ENCODE assay signal across 19 cellular contexts in genomic region chr2:134310450-134311079, GRCh38. TPM values are rescaled to one million over a fixed set of nuclear protein-coding genes. Genes with fewer than 3 reads are reported as not detected.
DNase-seq lines count a peak whose midpoint lies in the region; ATAC-seq and TF ChIP-seq lines count a peak whose summit lies in the region.
"Had no signal": no experiment of that assay in that cellular context is flagged by ENCODE, and none has a peak within 500 bp of the region (broad histone marks: within the 10 kb centered on the region; RNA-seq: fewer than 3 reads in every experiment).

No MANE protein-coding gene starts in this region.

- POLR2A ChIA-PET in CD4-positive, alpha-beta memory T cell (lab: Charles Lee; ENCODE audit: partially characterized antibody) = interaction anchor here (1.0 to 1.2 kb wide), 2 partner anchors 24 to 49 kb away, joined by 3 read pairs; no protein-coding TSS in a partner anchor

- TF ChIP-seq CTCF in Loucy (conservative IDR thresholded peaks at IDR 0.05; ENCODE audit: low read length) = no peak
- no peak for TF ChIP-seq CTCF in omental fat pad (IDR thresholded peaks at IDR 0.05)

- peaks cover 68% of the 10 kb centered on the region for H3K79me2 ChIP-seq in Loucy (ENCODE audit: insufficient read depth, low read length)

- H3K9me3 Mint-ChIP-seq in CD4-positive, alpha-beta memory T cell = peaks cover 0 to 4% (median under 1%) of the 10 kb centered on the region in 8 donors

- no peaks in the 10 kb centered on the region for H3K9me3 ChIP-seq in CD4-positive, alpha-beta memory T cell (ENCODE audit: control insufficient read depth in 1 of 2, low read length in 2 of 2)
- H3K9me3 ChIP-seq in Loucy (ENCODE audit: insufficient read depth, low read depth, low read length) = no peaks in the 10 kb centered on the region; the same call in 1 of the 2 replicates
- H3K9me3 ChIP-seq: esophagus muscularis mucosa had no signal

- no peak overlapping the region for H3K27ac ChIP-seq in CD4-positive, alpha-beta memory T cell (ENCODE audit: low read depth, low read length)
- H3K27ac ChIP-seq: esophagus muscularis mucosa had no signal

- no peaks in the 10 kb centered on the region for H3K27me3 Mint-ChIP-seq in CD4-positive, alpha-beta memory T cell
- H3K27me3 Mint-ChIP-seq: central memory CD8-positive, alpha-beta T cell had no signal

- H3F3A ChIP-seq in Loucy (ENCODE audit: low read depth) = no peaks in the 10 kb centered on the region

- H3K4me3 Mint-ChIP-seq in CD4-positive, alpha-beta memory T cell = peak overlapping the region in 3 of 8 donors; percentile 7 to 31 (median 13)
- H3K4me3 Mint-ChIP-seq: central memory CD8-positive, alpha-beta T cell had no signal

- H3K4me1 ChIP-seq in CD4-positive, alpha-beta memory T cell (ENCODE audit: insufficient read depth, low read length) = peaks cover 45% of the 10 kb centered on the region
- peaks cover 47% of the 10 kb centered on the region for H3K4me1 ChIP-seq in Loucy (ENCODE audit: insufficient read depth, low read length, poor library complexity, severe bottlenecking)

- ATAC-seq in omental fat pad (ENCODE audit: low FRiP score) = no peak
- ATAC-seq: HCT116, sciatic nerve had no signal

- no peak overlapping the region for H3K4me3 ChIP-seq in CD4-positive, alpha-beta memory T cell (ENCODE audit: low read length in 2 of 2)
- H3K4me3 ChIP-seq in Loucy (ENCODE audit: low read length, poor library complexity, severe bottlenecking) = peak overlapping the region; percentile 15
- H3K4me3 ChIP-seq: esophagus muscularis mucosa had no signal

- H2AFZ ChIP-seq in Loucy (ENCODE audit: low read length) = no peak overlapping the region

- no peak overlapping the region for H3K9ac ChIP-seq in Loucy (ENCODE audit: low read depth, low read length, poor library complexity, severe bottlenecking)

- CTCF ChIA-PET in CD4-positive, alpha-beta memory T cell (lab: Charles Lee; ENCODE audit: partially characterized antibody) = interaction anchor here (1.1 to 1.7 kb wide), 2 partner anchors 10 to 65 kb away, joined by 3 to 8 read pairs; no protein-coding TSS in a partner anchor

- intact Hi-C loops in CD4-positive, alpha-beta memory T cell (cut with micrococcal nuclease) = no loop called here

- no peaks in the 10 kb centered on the region for H3K27me3 ChIP-seq in CD4-positive, alpha-beta memory T cell (ENCODE audit: insufficient read depth, low read length)
- no peaks in the 10 kb centered on the region for H3K27me3 ChIP-seq in Loucy (ENCODE audit: insufficient read depth, low read length, poor library complexity, severe bottlenecking)
- H3K27me3 ChIP-seq: esophagus muscularis mucosa had no signal

- no peaks in the 10 kb centered on the region for H4K20me1 ChIP-seq in Loucy (ENCODE audit: insufficient read depth, low read length, poor library complexity, severe bottlenecking)

- H3K4me1 Mint-ChIP-seq in CD4-positive, alpha-beta memory T cell = peaks cover 64 to 82% (median 70%) of the 10 kb centered on the region in 4 donors

- DNase-seq in CD4-positive, alpha-beta memory T cell = no peak
- DNase-seq in astrocyte of the hippocampus (ENCODE audit: low read depth, low spot score) = peak; percentile 49
- peak; percentile 26 for DNase-seq in pulmonary artery endothelial cell (ENCODE audit: low read depth, low spot score)
- DNase-seq in omental fat pad (ENCODE audit: low spot score) = no peak
- no peak for DNase-seq in GM03348 (ENCODE audit: low spot score)
- DNase-seq in NOMO-1 treated with DMSO at 0.1 percent for 48 hours (lab: John Stamatoyannopoulos, UW; ENCODE audit: unreplicated experiment) = no peak
- DNase-seq: activated gamma-delta T cell treated with Interleukin-2 at 50 U/mL for 16 hours; amniotic stem cell; effector CD8-positive, alpha-beta T cell; NCI-H187; occipital lobe; stimulated activated naive CD4-positive, alpha-beta T cell; T-helper 1 cell; trophoblast cell had no signal

- peaks cover 7 to 35% of the 10 kb centered on the region in 2 donors for H3K36me3 Mint-ChIP-seq in CD4-positive, alpha-beta memory T cell

- H3K27ac Mint-ChIP-seq in CD4-positive, alpha-beta memory T cell = peak overlapping the region in 4 of 7 donors; percentile 17 to 63 (median 23)

- no peaks in the 10 kb centered on the region for H3K36me3 ChIP-seq in CD4-positive, alpha-beta memory T cell (ENCODE audit: insufficient read depth, low read length)
- no peaks in the 10 kb centered on the region for H3K36me3 ChIP-seq in Loucy (ENCODE audit: insufficient read depth, low read length)
- H3K36me3 ChIP-seq: esophagus muscularis mucosa had no signal

- H3K4me2 ChIP-seq in Loucy (ENCODE audit: low read depth, low read length, poor library complexity, severe bottlenecking) = peak overlapping the region; percentile 45

- H3K9me2 ChIP-seq in Loucy (replicated peaks; ENCODE audit: low read depth, low read length) = no peaks in the 10 kb centered on the region

RNA-seq across cellular contexts. Expression of gene MGAT5, which starts 56.7 kb away (rescaled TPM):
- 10 to 100 TPM; 78.1 to 81.3 TPM for total RNA-seq in CD4-positive, alpha-beta memory T cell
- 10 to 100 TPM in 1 of 2 donors, 1 to 10 TPM in 1; 4.4 to 17.9 TPM for polyA plus RNA-seq in CD4-positive, alpha-beta memory T cell
- total RNA-seq in pulmonary artery endothelial cell = 57.3 and 85.1 TPM in 2 replicates
- 10 to 100 TPM; 28.3 to 52.3 (median 40.4) TPM for total RNA-seq in omental fat pad

Comparison
In these comparisons a context has a peak if more than half of its experiments do, and no peak if none do; other contexts are left out.
1. DNase-seq: peak in astrocyte of the hippocampus (single experiment) and pulmonary artery endothelial cell (single experiment); none in CD4-positive, alpha-beta memory T cell (0 of 5), omental fat pad (single experiment), GM03348 (single experiment) and NOMO-1 treated with DMSO at 0.1 percent for 48 hours (single experiment).